Comparison of ENCODE assay signal across 14 cellular contexts in the genomic region with DNA sequence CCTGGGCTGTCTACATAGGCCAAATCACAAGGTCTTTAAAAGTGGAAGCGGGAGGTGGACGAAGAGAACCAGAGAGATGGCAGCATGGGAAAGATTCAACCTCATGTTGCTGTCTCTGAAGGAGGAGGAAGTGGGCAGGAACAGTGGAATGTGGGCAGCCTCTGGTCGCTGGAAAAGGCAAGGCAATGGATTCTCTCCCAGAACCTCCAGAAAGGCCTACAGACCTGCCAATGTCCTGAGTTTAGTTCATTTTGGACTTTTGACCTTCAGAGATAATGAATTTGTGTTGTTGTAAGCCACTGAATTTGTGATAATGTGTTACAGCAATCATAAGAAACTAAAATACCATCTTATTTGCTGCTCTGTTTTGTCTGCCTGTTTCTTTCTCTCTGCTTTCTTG.
"Had no signal": no experiment of that assay in that cellular context is flagged by ENCODE, and none has a peak within 500 bp of the region (broad histone marks: within the 10 kb centered on the region; RNA-seq: fewer than 3 reads in every experiment).

No MANE protein-coding gene starts in this region.

- DNase-seq: activated B cell treated with CpG ODN at 0.5 μM for 24 hours; activated CD4-positive, alpha-beta memory T cell treated with anti-CD3 and anti-CD28 coated beads, Interleukin-2, amount 10 ng/mL, durations not matched to agents 7 days and 5 days; activated CD4-positive, alpha-beta T cell treated with anti-CD3 and anti-CD28 coated beads for 4 hours; activated CD8-positive, alpha-beta memory T cell treated with anti-CD3 and anti-CD28 coated beads, Interleukin-2, amount 10 ng/mL, durations not matched to agents 7 days and 5 days; effector CD8-positive, alpha-beta T cell; immature natural killer cell; kidney glomerular epithelial cell; natural killer cell; nucleus accumbens; retina; stimulated activated CD4-positive, alpha-beta T cell treated with anti-CD3 and anti-CD28 coated beads, Interleukin-2, amount 100 ng/mL, for 24 hours; stimulated activated naive CD4-positive, alpha-beta T cell treated with Interleukin-2 at 50 U/mL for 16 hours; thyroid gland had no signal

- H3K36me3 ChIP-seq: esophagus muscularis mucosa, thyroid gland had no signal

- H3K27ac ChIP-seq: esophagus muscularis mucosa, thyroid gland had no signal

- ATAC-seq: activated CD8-positive, alpha-beta memory T cell treated with anti-CD3 and anti-CD28 coated beads, Interleukin-2, amount 10 ng/mL, durations not matched to agents 7 days and 5 days; natural killer cell had no signal

- H3K4me1 ChIP-seq: esophagus muscularis mucosa, thyroid gland had no signal

- H3K27me3 ChIP-seq: esophagus muscularis mucosa, thyroid gland had no signal

- H3K9me3 ChIP-seq: esophagus muscularis mucosa, thyroid gland had no signal

- H3K4me3 ChIP-seq: esophagus muscularis mucosa, thyroid gland had no signal
